1 cellular context compared by ENCODE assay signal in genomic region chr14:24058260-24058950, GRCh38.
TF ChIP-seq lines count a peak whose summit lies in the region.

No MANE protein-coding gene starts in this region.

TF ChIP-seq in HepG2, 621 proteins besides CTCF, POLR2A, EP300 and RAD21 (continued from another document and continues in another):
- TF ChIP-seq ZSCAN29 (CRISPR knock-in tag; conservative IDR thresholded peaks at IDR 0.05), result no peak
- TF ChIP-seq RXRA (CRISPR knock-in tag; IDR thresholded peaks at IDR 0.05), result no peak
- no peak for TF ChIP-seq ZHX1 (CRISPR knock-in tag; IDR thresholded peaks at IDR 0.05; ENCODE audit: low read depth)
- peak; percentile 56; the same call in 1 of the 2 replicates for TF ChIP-seq UBTF (CRISPR knock-in tag; IDR thresholded peaks at IDR 0.05)
- 0 out of 2 replicates have a peak, but pooled peaks have one; percentile 22 for TF ChIP-seq SMAD1 (CRISPR knock-in tag; IDR thresholded peaks at IDR 0.05; ENCODE audit: borderline replicate concordance, low read depth)
- TF ChIP-seq TCF7 (IDR thresholded peaks at IDR 0.05; ENCODE audit: low read depth), result no peak
- no peak for TF ChIP-seq ZMAT5 (CRISPR knock-in tag; IDR thresholded peaks at IDR 0.05; ENCODE audit: borderline replicate concordance, low read depth)
- no peak for TF ChIP-seq SNAPC5 (CRISPR knock-in tag; IDR thresholded peaks at IDR 0.05; ENCODE audit: borderline replicate concordance)
- peak; percentile 90 for TF ChIP-seq ZNF335 (CRISPR knock-in tag; IDR thresholded peaks at IDR 0.05)
- no peak for TF ChIP-seq ZNF557 (CRISPR knock-in tag; IDR thresholded peaks at IDR 0.05)
- TF ChIP-seq HMGXB3 (CRISPR knock-in tag; IDR thresholded peaks at IDR 0.05; ENCODE audit: borderline replicate concordance), result 0 out of 2 replicates have a peak, but pooled peaks have one; percentile 40
- TF ChIP-seq PRDM4 (CRISPR knock-in tag; IDR thresholded peaks at IDR 0.05; ENCODE audit: borderline replicate concordance), result no peak
- peak; percentile 70; the same call in 1 of the 2 replicates for TF ChIP-seq HOMEZ (CRISPR knock-in tag; IDR thresholded peaks at IDR 0.05; ENCODE audit: low read depth)
- TF ChIP-seq ZNF558 (CRISPR knock-in tag; IDR thresholded peaks at IDR 0.05; ENCODE audit: borderline replicate concordance), result no peak
- TF ChIP-seq TMF1 (CRISPR knock-in tag; IDR thresholded peaks at IDR 0.05; ENCODE audit: low read depth), result no peak; the same call in 1 of the 2 replicates
- no peak for TF ChIP-seq TCF7L2 (IDR thresholded peaks at IDR 0.05; ENCODE audit: low read depth, low read length)
- 0 out of 2 replicates have a peak, but pooled peaks have one; percentile 44 for TF ChIP-seq TFDP1 (CRISPR knock-in tag; IDR thresholded peaks at IDR 0.05; ENCODE audit: borderline replicate concordance)
- 0 out of 2 replicates have a peak, but pooled peaks have one; percentile 31 for TF ChIP-seq CEBPG (CRISPR knock-in tag; IDR thresholded peaks at IDR 0.05)
- no peak for TF ChIP-seq ZSCAN20 (CRISPR knock-in tag; IDR thresholded peaks at IDR 0.05; ENCODE audit: borderline replicate concordance)
- no peak for TF ChIP-seq ZNF446 (CRISPR knock-in tag; IDR thresholded peaks at IDR 0.05)
- peak; percentile 60 for TF ChIP-seq XRCC5 (optimal IDR thresholded peaks at IDR 0.05; ENCODE audit: low read length)
- no peak for TF ChIP-seq ZNF232 (CRISPR knock-in tag; IDR thresholded peaks at IDR 0.05; ENCODE audit: borderline replicate concordance)
- TF ChIP-seq AHR (CRISPR knock-in tag; IDR thresholded peaks at IDR 0.05), result no peak; the same call in 1 of the 2 replicates
- TF ChIP-seq ZFP62 (CRISPR knock-in tag; IDR thresholded peaks at IDR 0.05), result no peak
- no peak for TF ChIP-seq ESRRA (CRISPR knock-in tag; IDR thresholded peaks at IDR 0.05; ENCODE audit: low read depth)
- no peak for TF ChIP-seq ZFY (CRISPR knock-in tag; IDR thresholded peaks at IDR 0.05)
- no peak for TF ChIP-seq CEBPZ (IDR thresholded peaks at IDR 0.05; ENCODE audit: low read length)
- no peak for TF ChIP-seq ARID2 (CRISPR knock-in tag; IDR thresholded peaks at IDR 0.05; ENCODE audit: borderline replicate concordance)
- TF ChIP-seq AGO1 (IDR thresholded peaks at IDR 0.05; ENCODE audit: low read depth, low read length, poor library complexity, severe bottlenecking), result no peak
- no peak for TF ChIP-seq MAX (IDR thresholded peaks at IDR 0.05)
- no peak for TF ChIP-seq PAWR (CRISPR knock-in tag; IDR thresholded peaks at IDR 0.05; ENCODE audit: borderline replicate concordance)
- TF ChIP-seq MEIS1 (CRISPR knock-in tag; IDR thresholded peaks at IDR 0.05; ENCODE audit: borderline replicate concordance), result peak; percentile 87
- TF ChIP-seq ZFX (CRISPR knock-in tag; IDR thresholded peaks at IDR 0.05; ENCODE audit: low read depth), result peak; percentile 65
- no peak for TF ChIP-seq ZKSCAN5 (CRISPR knock-in tag; IDR thresholded peaks at IDR 0.05)
- TF ChIP-seq MLXIP (CRISPR knock-in tag; IDR thresholded peaks at IDR 0.05; ENCODE audit: borderline replicate concordance), result no peak
